In genomic region chr10:18472977-18473376, GRCh38 we compare ENCODE assay signal across 11 cellular contexts.
A peak's percentile ranks its signal among the peaks of the same experiment; 100 is the strongest.
DNase-seq lines count a peak whose midpoint lies in the region; ATAC-seq and TF ChIP-seq lines count a peak whose summit lies in the region.
"Had no signal": no experiment of that assay in that cellular context is flagged by ENCODE, and none has a peak within 500 bp of the region (broad histone marks: within the 10 kb centered on the region; RNA-seq: fewer than 3 reads in every experiment).

No MANE protein-coding gene starts in this region.

- H4K20me1 ChIP-seq in H9 (ENCODE audit: control insufficient read depth, insufficient read depth, insufficient read length) (no peaks in the 10 kb centered on the region), hepatocyte (ENCODE audit: insufficient read depth, poor library complexity, severe bottlenecking) (no peaks in the 10 kb centered on the region)

- TF ChIP-seq CTCF in H9 (conservative IDR thresholded peaks at IDR 0.05) (peak; percentile 44; the same call in 2 of the 3 replicates), RWPE2 (IDR thresholded peaks at IDR 0.05; ENCODE audit: poor library complexity, severe bottlenecking) (peak; percentile 22), hepatocyte (IDR thresholded peaks at IDR 0.05; ENCODE audit: poor library complexity) (peak; percentile 29)

- H3K18ac ChIP-seq in H9 (ENCODE audit: insufficient read length, low read depth, low read length) = no peak overlapping the region

- H3K14ac ChIP-seq in H9 (ENCODE audit: insufficient read depth, low read length) = no peak overlapping the region

- H3K27ac ChIP-seq in H9 (ENCODE audit: insufficient read length, low read depth, low read length) (no peak overlapping the region), RWPE2 (ENCODE audit: poor library complexity, severe bottlenecking) (no peak overlapping the region), hepatocyte (no peak overlapping the region)

- DNase-seq in COLO829 (ENCODE audit: low spot score) = peak; percentile 6
- DNase-seq in H9 = no peak
- no peak for DNase-seq in RWPE2 (ENCODE audit: low spot score)
- peak; percentile 23 for DNase-seq in hepatocyte (ENCODE audit: low spot score)
- no peak for DNase-seq in ureter (ENCODE audit: low spot score)
- no peak for DNase-seq in sciatic nerve (ENCODE audit: low spot score)
- DNase-seq: CD4-positive, alpha-beta T cell; occipital lobe had no signal

- no peak overlapping the region for H4K91ac ChIP-seq in H9 (ENCODE audit: insufficient read length, low read depth, low read length)

- H3K4me1 Mint-ChIP-seq in H9 = peaks cover 33 to 34% of the 10 kb centered on the region in 2 experiments
- H3K4me1 Mint-ChIP-seq in stimulated activated memory B cell treated with anti-CD40 and anti-IgM and Interleukin-4, amounts not matched to agents 10 μg/mL and 1 μg/mL and 100 μg/mL, for 72 hours = peaks cover 10% of the 10 kb centered on the region

- no peaks in the 10 kb centered on the region for H3K23me2 ChIP-seq in H9 (ENCODE audit: insufficient read length, low read depth, low read length, poor library complexity, severe bottlenecking)

- H2BK12ac ChIP-seq in H9 (ENCODE audit: insufficient read length, low read depth, low read length) = no peak overlapping the region

- no peak overlapping the region for H3T11ph ChIP-seq in H9 (ENCODE audit: low read length)

- no peak overlapping the region for H3K9ac ChIP-seq in H9 (ENCODE audit: extremely low read depth, insufficient read length, low read length)

- H2BK120ac ChIP-seq in H9 (ENCODE audit: low read depth, low read length, poor library complexity, severe bottlenecking) = no peak overlapping the region

- no peak overlapping the region for H4K8ac ChIP-seq in H9 (replicated peaks; ENCODE audit: insufficient read length, low read depth, low read length)

- no peak overlapping the region for H2AK5ac ChIP-seq in H9 (ENCODE audit: insufficient read length, low read length)

- H3K56ac ChIP-seq in H9 (ENCODE audit: insufficient read length, low read depth, low read length) = no peak overlapping the region

- H2AFZ ChIP-seq in H9 (ENCODE audit: low read length) (no peak overlapping the region), hepatocyte (no peak overlapping the region)

- ATAC-seq in RWPE2 (ENCODE audit: low read depth) (no peak), HG03045 (IDR thresholded peaks at IDR 0.05; ENCODE audit: unreplicated experiment) (no peak), sciatic nerve (no peak)
- no peak for ATAC-seq in stimulated activated memory B cell treated with anti-CD40 and anti-IgM and Interleukin-4, amounts not matched to agents 10 μg/mL and 1 μg/mL and 100 μg/mL, for 72 hours

- no peak overlapping the region for H4K5ac ChIP-seq in H9 (ENCODE audit: insufficient read length, low read depth, low read length)

- no peak overlapping the region for H2BK5ac ChIP-seq in H9 (ENCODE audit: insufficient read length, low read length)

- H3K23ac ChIP-seq in H9 (ENCODE audit: insufficient read length, low read depth, low read length) = no peak overlapping the region

- H3K27ac Mint-ChIP-seq in H9 = no peak overlapping the region
- no peak overlapping the region for H3K27ac Mint-ChIP-seq in stimulated activated memory B cell treated with anti-CD40 and anti-IgM and Interleukin-4, amounts not matched to agents 10 μg/mL and 1 μg/mL and 100 μg/mL, for 72 hours
- H3K27ac Mint-ChIP-seq: CD4-positive, alpha-beta T cell; dendritic cell treated with granulocyte-macrophage colony-stimulating factor and Interleukin-4, amounts not matched to agents 40 ng/mL and 50 ng/mL, for 4 days had no signal

- H3K27me3 ChIP-seq in H9 (ENCODE audit: insufficient read depth, low read length) (no peaks in the 10 kb centered on the region), RWPE2 (ENCODE audit: insufficient read depth, poor library complexity, severe bottlenecking) (no peaks in the 10 kb centered on the region), hepatocyte (no peaks in the 10 kb centered on the region)

- H2BK20ac ChIP-seq in H9 (ENCODE audit: low read depth, low read length, poor library complexity, severe bottlenecking) = no peak overlapping the region

- H3K9me3 Mint-ChIP-seq in H9 = no peaks in the 10 kb centered on the region
- H3K9me3 Mint-ChIP-seq in stimulated activated memory B cell treated with anti-CD40 and anti-IgM and Interleukin-4, amounts not matched to agents 10 μg/mL and 1 μg/mL and 100 μg/mL, for 72 hours = no peaks in the 10 kb centered on the region
- H3K9me3 Mint-ChIP-seq: CD4-positive, alpha-beta T cell; dendritic cell treated with granulocyte-macrophage colony-stimulating factor and Interleukin-4, amounts not matched to agents 40 ng/mL and 50 ng/mL, for 4 days had no signal

- H3K79me1 ChIP-seq in H9 (ENCODE audit: insufficient read depth, low read depth, low read length, poor library complexity, severe bottlenecking) = no peaks in the 10 kb centered on the region

- no peaks in the 10 kb centered on the region for H3K27me3 Mint-ChIP-seq in H9 (ENCODE audit: low read depth)
- no peaks in the 10 kb centered on the region for H3K27me3 Mint-ChIP-seq in stimulated activated memory B cell treated with anti-CD40 and anti-IgM and Interleukin-4, amounts not matched to agents 10 μg/mL and 1 μg/mL and 100 μg/mL, for 72 hours
- H3K27me3 Mint-ChIP-seq: dendritic cell treated with granulocyte-macrophage colony-stimulating factor and Interleukin-4, amounts not matched to agents 40 ng/mL and 50 ng/mL, for 4 days had no signal

- no peak overlapping the region for H3K4ac ChIP-seq in H9 (ENCODE audit: low read depth, low read length)

- H3K9me3 ChIP-seq in H9 (ENCODE audit: control insufficient read depth, low read depth, low read length) (no peaks in the 10 kb centered on the region), RWPE2 (ENCODE audit: severe bottlenecking) (no peaks in the 10 kb centered on the region), hepatocyte (ENCODE audit: low read depth) (no peaks in the 10 kb centered on the region)

- H3K36me3 Mint-ChIP-seq in H9 (ENCODE audit: insufficient read depth in 1 of 3, low read depth in 3 of 3) = no peaks in the 10 kb centered on the region; a peak in 2 of 7 replicates
- no peaks in the 10 kb centered on the region for H3K36me3 Mint-ChIP-seq in stimulated activated memory B cell treated with anti-CD40 and anti-IgM and Interleukin-4, amounts not matched to agents 10 μg/mL and 1 μg/mL and 100 μg/mL, for 72 hours

- no peaks in the 10 kb centered on the region for H3K9me2 ChIP-seq in hepatocyte (replicated peaks; ENCODE audit: insufficient read depth)

- no peak overlapping the region for H3K4me3 Mint-ChIP-seq in H9
- no peak overlapping the region for H3K4me3 Mint-ChIP-seq in stimulated activated memory B cell treated with anti-CD40 and anti-IgM and Interleukin-4, amounts not matched to agents 10 μg/mL and 1 μg/mL and 100 μg/mL, for 72 hours
- H3K4me3 Mint-ChIP-seq: CD4-positive, alpha-beta T cell; dendritic cell treated with granulocyte-macrophage colony-stimulating factor and Interleukin-4, amounts not matched to agents 40 ng/mL and 50 ng/mL, for 4 days had no signal

- no peak overlapping the region for H3K4me3 ChIP-seq in RWPE2 (ENCODE audit: severe bottlenecking)
- H3K4me3 ChIP-seq in hepatocyte = no peak overlapping the region

- no CpG with 5 or more reads among the region's 5 CpGs for WGBS in H9 (ENCODE audit: extremely low coverage, insufficient read length, low lambda C conversion rate)
- WGBS in hepatocyte (ENCODE audit: low lambda C conversion rate, missing lambda C conversion rate) = 71% methylated on average over 5 of the region's 5 CpGs

- H3K79me2 ChIP-seq in H9 (ENCODE audit: insufficient read depth, low read length) (no peaks in the 10 kb centered on the region), hepatocyte (no peaks in the 10 kb centered on the region)

- H3K4me2 ChIP-seq in H9 (ENCODE audit: insufficient read depth, insufficient read length, low read length) (no peak overlapping the region), hepatocyte (peak overlapping the region; percentile 3)

- no peak overlapping the region for H2BK15ac ChIP-seq in H9 (ENCODE audit: low read depth, low read length)

- intact Hi-C loops in sciatic nerve (cut with DNase I) = no loop called here

- H3K4me1 ChIP-seq in H9 (ENCODE audit: insufficient read depth, low read length) (no peaks in the 10 kb centered on the region; the same call in 1 of the 2 replicates), RWPE2 (ENCODE audit: insufficient read depth, poor library complexity, severe bottlenecking) (no peaks in the 10 kb centered on the region), hepatocyte (ENCODE audit: insufficient read depth) (no peaks in the 10 kb centered on the region)

- H3K36me3 ChIP-seq in RWPE2 (ENCODE audit: low read depth) (no peaks in the 10 kb centered on the region), hepatocyte (replicated peaks; ENCODE audit: insufficient read depth, low read depth) (no peaks in the 10 kb centered on the region)

Comparison
In these comparisons a context has a peak if more than half of its experiments do, and no peak if none do; other contexts are left out.
1. DNase-seq: peak in COLO829 (single experiment) and hepatocyte (single experiment); none in H9 (single experiment), RWPE2 (single experiment), ureter (single experiment) and sciatic nerve (single experiment).
2. Peak in every context shown above with its lines, with median percentiles within 50 percentile points of each other: CTCF ChIP-seq.